In genomic region chr3:73586190-73586589, GRCh38 we compare ENCODE assay signal across 25 cellular contexts. TPM values are rescaled to one million over a fixed set of nuclear protein-coding genes. Genes with fewer than 3 reads are reported as not detected.
DNase-seq lines count a peak whose midpoint lies in the region; TF ChIP-seq lines count a peak whose summit lies in the region.
"Had no signal": no experiment of that assay in that cellular context is flagged by ENCODE, and none has a peak within 500 bp of the region (broad histone marks: within the 10 kb centered on the region; RNA-seq: fewer than 3 reads in every experiment).

No MANE protein-coding gene starts in this region.

- no peak for TF ChIP-seq CTCF in right atrium auricular region (IDR thresholded peaks at IDR 0.05)

- DNase-seq in NCI-H345 (lab: John Stamatoyannopoulos, UW): peak; percentile 33
- no peak for DNase-seq in NCI-H345 treated with DMSO at 0.1 percent for 48 hours (lab: John Stamatoyannopoulos, UW; ENCODE audit: unreplicated experiment)
- peak; percentile 56 for DNase-seq in NCI-H69 (lab: John Stamatoyannopoulos, UW)
- DNase-seq in right atrium auricular region (ENCODE audit: low spot score): no peak
- DNase-seq in D341Med (ENCODE audit: low spot score): no peak
- DNase-seq in HUDEP-2 (lab: John Stamatoyannopoulos, UW; ENCODE audit: unreplicated experiment in 76 of 76): no peak
- DNase-seq in glomerular visceral epithelial cell (ENCODE audit: extremely low spot score): no peak
- DNase-seq: ACHN; activated CD4-positive, alpha-beta T cell treated with anti-CD3 and anti-CD28 coated beads, Interleukin-2, amount 50 U/mL, for 1 hour; activated gamma-delta T cell treated with Interleukin-2 at 50 U/mL for 16 hours; activated T-cell treated with anti-CD3 and anti-CD28 coated beads, Interleukin-2, amount 50 U/mL, for 4 hours; BE2C; dorsolateral prefrontal cortex; KBM-7; midbrain; natural killer cell; NCI-H1105 treated with DMSO at 0.1 percent for 48 hours; NCI-H2227 treated with DMSO at 0.1 percent for 48 hours; stimulated activated CD4-positive, alpha-beta T cell treated with anti-CD3 and anti-CD28 coated beads, Interleukin-2, amount 100 ng/mL, for 24 hours; SW 1271; T1000 had no signal

- peak overlapping the region; percentile 70 to 76 for H3K27ac ChIP-seq in right atrium auricular region
- H3K27ac ChIP-seq: dorsolateral prefrontal cortex, gastroesophageal sphincter, tibial nerve had no signal

- H3K9me3 ChIP-seq in right atrium auricular region: no peaks in the 10 kb centered on the region
- H3K9me3 ChIP-seq: BE2C, gastroesophageal sphincter, HAP-1, tibial nerve had no signal

- H3K4me3 ChIP-seq in right atrium auricular region: no peak overlapping the region
- H3K4me3 ChIP-seq: dorsolateral prefrontal cortex, gastroesophageal sphincter, HAP-1, tibial nerve had no signal

- H3K27me3 ChIP-seq in right atrium auricular region: no peaks in the 10 kb centered on the region
- H3K27me3 ChIP-seq: BE2C, dorsolateral prefrontal cortex, gastroesophageal sphincter, tibial nerve had no signal

- no peaks in the 10 kb centered on the region for H3K36me3 ChIP-seq in right atrium auricular region
- H3K36me3 ChIP-seq: gastroesophageal sphincter, HAP-1, tibial nerve had no signal

- H3K4me1 ChIP-seq in right atrium auricular region: peaks cover 0 to 28% of the 10 kb centered on the region in 2 donors
- H3K4me1 ChIP-seq: BE2C had no signal

RNA-seq across cellular contexts. Expression of gene PDZRN3, which starts 38.6 kb away (rescaled TPM):
- 10 to 100 TPM; 66.8 to 87.4 TPM for total RNA-seq in right atrium auricular region
- total RNA-seq: MCF 10A, natural killer cell had no signal

Comparison
In these comparisons a context has a peak if more than half of its experiments do, and no peak if none do; other contexts are left out.
1. DNase-seq: peak in NCI-H345 (single experiment) and NCI-H69 (single experiment); none in NCI-H345 treated with DMSO at 0.1 percent for 48 hours (single experiment), right atrium auricular region (single experiment), D341Med (single experiment), HUDEP-2 (0 of 76) and glomerular visceral epithelial cell (single experiment).